Comparison of ENCODE assay signal across 1 cellular context in the genomic region with DNA sequence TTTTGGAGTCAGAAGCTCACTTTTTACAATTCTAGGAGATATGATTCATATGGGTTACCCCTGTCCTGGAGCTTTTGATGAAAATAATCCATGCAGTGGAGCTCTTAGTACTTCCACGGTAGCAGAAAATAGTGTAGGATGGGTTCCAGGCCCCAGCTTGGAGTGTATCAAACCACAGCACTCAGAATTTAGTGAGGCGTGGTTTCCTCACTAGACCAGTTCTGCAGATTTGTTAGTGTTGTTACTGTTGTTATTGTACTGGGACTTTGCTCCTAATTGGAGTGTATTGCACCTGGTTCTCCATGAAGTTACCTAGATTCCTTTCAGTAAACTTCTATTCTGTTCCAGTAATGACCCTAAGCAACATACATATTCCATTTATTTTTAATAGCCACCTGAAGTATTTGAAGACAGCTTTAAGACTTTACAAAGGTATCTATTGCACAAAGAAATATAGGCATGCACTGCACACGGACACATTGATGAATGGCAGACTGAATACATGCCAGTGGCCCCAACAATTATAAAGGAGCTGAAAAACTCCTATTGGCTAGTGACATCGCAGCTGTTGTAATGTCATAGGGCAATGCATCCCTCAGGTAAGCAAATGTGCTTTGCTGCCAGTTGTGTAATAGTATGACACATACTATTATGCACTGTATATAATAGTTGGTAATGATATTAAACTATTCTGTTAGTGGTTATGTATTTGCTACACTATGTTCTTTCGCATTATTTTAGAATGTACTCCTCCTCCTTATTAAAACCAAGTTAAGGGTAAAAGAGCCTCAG.
TF ChIP-seq lines count a peak whose summit lies in the region.

No MANE protein-coding gene starts in this region.

TF ChIP-seq in SK-N-SH, 30 proteins besides CTCF, POLR2A, EP300 and RAD21 (continued from another document):
- TF ChIP-seq, protein P1, sequence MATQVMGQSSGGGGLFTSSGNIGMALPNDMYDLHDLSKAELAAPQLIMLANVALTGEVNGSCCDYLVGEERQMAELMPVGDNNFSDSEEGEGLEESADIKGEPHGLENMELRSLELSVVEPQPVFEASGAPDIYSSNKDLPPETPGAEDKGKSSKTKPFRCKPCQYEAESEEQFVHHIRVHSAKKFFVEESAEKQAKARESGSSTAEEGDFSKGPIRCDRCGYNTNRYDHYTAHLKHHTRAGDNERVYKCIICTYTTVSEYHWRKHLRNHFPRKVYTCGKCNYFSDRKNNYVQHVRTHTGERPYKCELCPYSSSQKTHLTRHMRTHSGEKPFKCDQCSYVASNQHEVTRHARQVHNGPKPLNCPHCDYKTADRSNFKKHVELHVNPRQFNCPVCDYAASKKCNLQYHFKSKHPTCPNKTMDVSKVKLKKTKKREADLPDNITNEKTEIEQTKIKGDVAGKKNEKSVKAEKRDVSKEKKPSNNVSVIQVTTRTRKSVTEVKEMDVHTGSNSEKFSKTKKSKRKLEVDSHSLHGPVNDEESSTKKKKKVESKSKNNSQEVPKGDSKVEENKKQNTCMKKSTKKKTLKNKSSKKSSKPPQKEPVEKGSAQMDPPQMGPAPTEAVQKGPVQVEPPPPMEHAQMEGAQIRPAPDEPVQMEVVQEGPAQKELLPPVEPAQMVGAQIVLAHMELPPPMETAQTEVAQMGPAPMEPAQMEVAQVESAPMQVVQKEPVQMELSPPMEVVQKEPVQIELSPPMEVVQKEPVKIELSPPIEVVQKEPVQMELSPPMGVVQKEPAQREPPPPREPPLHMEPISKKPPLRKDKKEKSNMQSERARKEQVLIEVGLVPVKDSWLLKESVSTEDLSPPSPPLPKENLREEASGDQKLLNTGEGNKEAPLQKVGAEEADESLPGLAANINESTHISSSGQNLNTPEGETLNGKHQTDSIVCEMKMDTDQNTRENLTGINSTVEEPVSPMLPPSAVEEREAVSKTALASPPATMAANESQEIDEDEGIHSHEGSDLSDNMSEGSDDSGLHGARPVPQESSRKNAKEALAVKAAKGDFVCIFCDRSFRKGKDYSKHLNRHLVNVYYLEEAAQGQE (IDR thresholded peaks at IDR 0.05; ENCODE audit: low read depth, low read length) = no peak
- TF ChIP-seq NRF1 (IDR thresholded peaks at IDR 0.05; ENCODE audit: low read depth, low read length) (no peak), TEAD4 (IDR thresholded peaks at IDR 0.05; ENCODE audit: borderline replicate concordance, insufficient read depth) (no peak)
